ENCODE assay signal across 18 cellular contexts in genomic region chr4:184933311-184933710, GRCh38.
DNase-seq lines count a peak whose midpoint lies in the region; TF ChIP-seq lines count a peak whose summit lies in the region.
"Had no signal": no experiment of that assay in that cellular context is flagged by ENCODE, and none has a peak within 500 bp of the region (broad histone marks: within the 10 kb centered on the region; RNA-seq: fewer than 3 reads in every experiment).

No MANE protein-coding gene starts in this region.

- 17% methylated on average over 1 of the region's 1 CpG for WGBS in esophagus muscularis mucosa
- no CpG with 5 or more reads among the region's 1 CpG for WGBS in trophoblast cell (ENCODE audit: extremely low coverage, insufficient coverage, insufficient read length)

- H3K9me3 Mint-ChIP-seq in activated naive CD8-positive, alpha-beta T cell treated with anti-CD3 and anti-CD28 coated beads for 36 hours: peaks cover 4% of the 10 kb centered on the region
- H3K9me3 Mint-ChIP-seq: CD4-positive, alpha-beta T cell had no signal

- H3K27me3 ChIP-seq in esophagus muscularis mucosa: peaks cover 0 to 12% (median 0%) of the 10 kb centered on the region in 4 donors
- no peaks in the 10 kb centered on the region for H3K27me3 ChIP-seq in osteoblast (ENCODE audit: insufficient read depth, low read length)
- H3K27me3 ChIP-seq in trophoblast cell (ENCODE audit: insufficient read depth, low read length): peaks cover 2% of the 10 kb centered on the region
- H3K27me3 ChIP-seq: BLaER1 treated with 17β-estradiol and CSF1 and Interleukin-3, amounts not matched to agents 10 nM and 100 nM had no signal

- H3K27me3 Mint-ChIP-seq in activated naive CD8-positive, alpha-beta T cell treated with anti-CD3 and anti-CD28 coated beads for 36 hours: no peaks in the 10 kb centered on the region

- H3K9me3 ChIP-seq in esophagus muscularis mucosa (no peaks in the 10 kb centered on the region), osteoblast (ENCODE audit: low read depth, low read length) (no peaks in the 10 kb centered on the region), trophoblast cell (ENCODE audit: insufficient read depth, low read depth, low read length) (no peaks in the 10 kb centered on the region)

- H3K27ac Mint-ChIP-seq in activated naive CD8-positive, alpha-beta T cell treated with anti-CD3 and anti-CD28 coated beads for 36 hours: no peak overlapping the region
- H3K27ac Mint-ChIP-seq: B cell; CD4-positive, alpha-beta T cell; CD8-positive, alpha-beta T cell had no signal

- TF ChIP-seq POLR2A in esophagus muscularis mucosa (IDR thresholded peaks at IDR 0.05; ENCODE audit: low read depth): no peak

- DNase-seq in esophagus muscularis mucosa (ENCODE audit: extremely low spot score) (peak; percentile 53), osteoblast (ENCODE audit: insufficient read length, low spot score, missing footprints) (peak; percentile 23), trophoblast cell (no peak), medulla oblongata (ENCODE audit: extremely low spot score) (no peak), NCI-H1048 (lab: John Stamatoyannopoulos, UW) (no peak)
- no peak for DNase-seq in activated naive CD8-positive, alpha-beta T cell treated with anti-CD3 and anti-CD28 coated beads for 36 hours
- DNase-seq: AML-193; Caco-2; Calu3; CD4-positive, alpha-beta T cell; CD8-positive, alpha-beta T cell; DMS79 treated with DMSO at 0.1 percent for 48 hours; GF-D8 had no signal

- TF ChIP-seq EP300 in esophagus muscularis mucosa (IDR thresholded peaks at IDR 0.05): no peak

- H2AFZ ChIP-seq in osteoblast (ENCODE audit: low read length) (no peak overlapping the region), trophoblast cell (ENCODE audit: insufficient read depth, low read length, poor library complexity) (no peak overlapping the region)

- peaks cover 5% of the 10 kb centered on the region for H3K4me1 Mint-ChIP-seq in activated naive CD8-positive, alpha-beta T cell treated with anti-CD3 and anti-CD28 coated beads for 36 hours
- H3K4me1 Mint-ChIP-seq: B cell had no signal

- no peaks in the 10 kb centered on the region for H3K79me1 ChIP-seq in trophoblast cell (ENCODE audit: low read length)

- TF ChIP-seq CTCF in esophagus muscularis mucosa (IDR thresholded peaks at IDR 0.05) (no peak), osteoblast (IDR thresholded peaks at IDR 0.05; ENCODE audit: extremely low read depth, low read depth, low read length) (no peak)

- H4K8ac ChIP-seq in trophoblast cell (ENCODE audit: low read depth, low read length): no peak overlapping the region

- H3K4me3 ChIP-seq in esophagus muscularis mucosa (no peak overlapping the region), osteoblast (ENCODE audit: insufficient read depth, low read length) (no peak overlapping the region), trophoblast cell (ENCODE audit: low read depth, low read length) (no peak overlapping the region)
- H3K4me3 ChIP-seq: A549; BLaER1 treated with 17β-estradiol and CSF1 and Interleukin-3, amounts not matched to agents 10 nM and 100 nM had no signal

- intact Hi-C loops in esophagus muscularis mucosa (cut with DNase I): no loop called here

- H3K9ac ChIP-seq in trophoblast cell (ENCODE audit: low read length): peak overlapping the region; percentile 33
- H3K9ac ChIP-seq: BLaER1 treated with 17β-estradiol and CSF1 and Interleukin-3, amounts not matched to agents 10 nM and 100 nM had no signal

- H2BK5ac ChIP-seq in trophoblast cell (ENCODE audit: low read depth, low read length, poor library complexity): no peak overlapping the region

- H4K20me1 ChIP-seq in osteoblast (ENCODE audit: insufficient read depth, low read length): no peaks in the 10 kb centered on the region
- H4K20me1 ChIP-seq: BLaER1 treated with 17β-estradiol and CSF1 and Interleukin-3, amounts not matched to agents 10 nM and 100 nM had no signal

- no peak overlapping the region for H4K91ac ChIP-seq in trophoblast cell (ENCODE audit: low read depth, low read length)

- no peak overlapping the region for H3K4me2 ChIP-seq in osteoblast (ENCODE audit: insufficient read depth, low read length)
- H3K4me2 ChIP-seq in trophoblast cell (ENCODE audit: low read length): no peak overlapping the region
- H3K4me2 ChIP-seq: A549; BLaER1 treated with 17β-estradiol and CSF1 and Interleukin-3, amounts not matched to agents 10 nM and 100 nM had no signal

- no peak overlapping the region for H3K23ac ChIP-seq in trophoblast cell (ENCODE audit: low read length)

- H3K27ac ChIP-seq in esophagus muscularis mucosa (replicated peaks in 1 of 4) (no peak overlapping the region), osteoblast (ENCODE audit: low read depth, low read length) (no peak overlapping the region), trophoblast cell (ENCODE audit: low read depth, low read length) (no peak overlapping the region)
- H3K27ac ChIP-seq: 22Rv1; A549; BLaER1 treated with 17β-estradiol and CSF1 and Interleukin-3, amounts not matched to agents 10 nM and 100 nM; C4-2B had no signal

- H3K4me1 ChIP-seq in esophagus muscularis mucosa (peaks cover 0 to 10% (median 0%) of the 10 kb centered on the region in 4 donors), osteoblast (ENCODE audit: insufficient read depth, low read length) (no peaks in the 10 kb centered on the region), trophoblast cell (ENCODE audit: control insufficient read depth in 1 of 2, insufficient read depth in 2 of 2, low read length in 2 of 2) (peaks cover 9% of the 10 kb centered on the region in 2 experiments)
- H3K4me1 ChIP-seq: A549; BLaER1 treated with 17β-estradiol and CSF1 and Interleukin-3, amounts not matched to agents 10 nM and 100 nM had no signal

- H3K4ac ChIP-seq in trophoblast cell (ENCODE audit: low read depth, low read length): no peak overlapping the region

- H3K36me3 ChIP-seq in esophagus muscularis mucosa (no peaks in the 10 kb centered on the region), osteoblast (ENCODE audit: insufficient read depth, low read length) (no peaks in the 10 kb centered on the region), trophoblast cell (ENCODE audit: control insufficient read depth in 1 of 2, insufficient read depth in 2 of 2, low read length in 2 of 2) (no peaks in the 10 kb centered on the region)
- H3K36me3 ChIP-seq: BLaER1 treated with 17β-estradiol and CSF1 and Interleukin-3, amounts not matched to agents 10 nM and 100 nM had no signal

- no peak overlapping the region for H2AK5ac ChIP-seq in trophoblast cell (ENCODE audit: low read length)

- no peak overlapping the region for H2BK12ac ChIP-seq in trophoblast cell (ENCODE audit: low read length)

- no peak overlapping the region for H2BK120ac ChIP-seq in trophoblast cell (ENCODE audit: insufficient read depth, low read length, poor library complexity)

- H4K12ac ChIP-seq in trophoblast cell (ENCODE audit: low read depth, low read length): no peak overlapping the region

- no peaks in the 10 kb centered on the region for H3K36me3 Mint-ChIP-seq in activated naive CD8-positive, alpha-beta T cell treated with anti-CD3 and anti-CD28 coated beads for 36 hours
- H3K36me3 Mint-ChIP-seq: CD8-positive, alpha-beta T cell had no signal

- no peak overlapping the region for H3K14ac ChIP-seq in trophoblast cell (ENCODE audit: low read length)

- H3K18ac ChIP-seq in trophoblast cell (ENCODE audit: low read length): no peak overlapping the region

- H3K79me2 ChIP-seq in osteoblast (ENCODE audit: insufficient read depth, low read length) (no peaks in the 10 kb centered on the region), trophoblast cell (ENCODE audit: control insufficient read depth, insufficient read depth, low read length, poor library complexity) (no peaks in the 10 kb centered on the region)

- H3K4me3 Mint-ChIP-seq in activated naive CD8-positive, alpha-beta T cell treated with anti-CD3 and anti-CD28 coated beads for 36 hours: no peak overlapping the region
- H3K4me3 Mint-ChIP-seq: B cell; CD4-positive, alpha-beta T cell; CD8-positive, alpha-beta T cell had no signal

Comparison
In these comparisons a context has a peak if more than half of its experiments do, and no peak if none do; other contexts are left out.
1. DNase-seq: peak in esophagus muscularis mucosa (single experiment) and osteoblast (single experiment); none in trophoblast cell (0 of 2), medulla oblongata (single experiment), NCI-H1048 (single experiment) and activated naive CD8-positive, alpha-beta T cell treated with anti-CD3 and anti-CD28 coated beads for 36 hours (single experiment).